8 cellular contexts compared by ENCODE assay signal in the genomic region with DNA sequence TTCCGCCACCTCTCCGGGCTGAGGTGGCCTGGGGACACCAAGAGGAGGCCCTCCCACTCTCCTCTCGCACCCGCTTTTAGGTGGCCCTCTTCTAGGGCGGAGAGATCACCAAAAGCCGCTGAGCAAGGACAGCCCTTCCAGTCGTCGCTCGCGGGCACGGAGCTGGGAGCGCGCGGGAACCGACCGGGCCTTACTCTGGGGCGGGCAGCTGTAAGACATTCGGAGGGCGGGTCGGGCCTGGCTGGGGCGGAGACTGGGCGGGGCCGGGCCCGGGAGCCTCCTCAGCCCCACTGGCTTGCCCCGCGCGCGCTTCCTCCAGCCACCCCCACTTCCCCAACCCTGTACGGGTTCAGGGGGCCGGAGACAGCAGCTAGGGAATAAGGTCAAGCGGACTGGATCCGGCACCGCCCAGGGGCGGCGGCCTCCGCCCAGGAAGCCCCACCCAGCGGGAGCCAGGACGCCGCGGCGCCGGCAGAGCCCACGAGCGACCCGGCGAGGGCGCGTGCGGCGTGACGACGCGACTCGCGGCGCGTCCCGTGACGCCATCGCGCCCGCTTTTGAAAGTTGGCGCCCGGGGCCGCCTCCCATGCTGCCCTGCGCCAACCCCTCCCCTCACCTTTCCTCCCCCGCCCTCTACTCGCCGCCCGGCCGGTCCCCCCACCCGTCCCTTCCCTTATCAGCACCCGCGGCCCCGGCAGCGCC. TPM values are rescaled to one million over a fixed set of nuclear protein-coding genes. Genes with fewer than 3 reads are reported as not detected.
DNase-seq lines count a peak whose midpoint lies in the region; ATAC-seq and TF ChIP-seq lines count a peak whose summit lies in the region.

No MANE protein-coding gene starts in this region.

- 1 to 7% methylated on average over 2 to 73 of the region's 76 CpGs for WGBS in endodermal cell (ENCODE audit: insufficient coverage in 1 of 2, insufficient read length in 1 of 2), 2 experiments

- no peaks in the 10 kb centered on the region for H3K27me3 ChIP-seq in Caco-2 (replicated peaks; ENCODE audit: control insufficient read depth, insufficient read depth, low read length)
- no peaks in the 10 kb centered on the region for H3K27me3 ChIP-seq in endodermal cell (ENCODE audit: control insufficient read depth, insufficient read depth, low read length, poor library complexity, severe bottlenecking)

- H3K4me1 ChIP-seq in Caco-2 (peaks cover 14% of the 10 kb centered on the region), endodermal cell (ENCODE audit: control insufficient read depth, insufficient read depth, low read length) (no peaks in the 10 kb centered on the region)

- H3K36me3 Mint-ChIP-seq in Caco-2 (ENCODE audit: insufficient read depth, unreplicated experiment), result peaks cover 10% of the 10 kb centered on the region
- H3K36me3 Mint-ChIP-seq in endodermal cell (ENCODE audit: low read depth), result peaks cover 5% of the 10 kb centered on the region
- H3K36me3 Mint-ChIP-seq in mesothelial cell of epicardium, result no peaks in the 10 kb centered on the region

- H3K9me3 Mint-ChIP-seq in Caco-2 (ENCODE audit: unreplicated experiment), result no peaks in the 10 kb centered on the region
- no peaks in the 10 kb centered on the region for H3K9me3 Mint-ChIP-seq in endodermal cell
- no peaks in the 10 kb centered on the region for H3K9me3 Mint-ChIP-seq in mesothelial cell of epicardium

- TF ChIP-seq CTCF in Caco-2 (IDR thresholded peaks at IDR 0.05; ENCODE audit: insufficient read depth in 1 of 2, low read depth in 1 of 2, low read length in 1 of 2, severe bottlenecking in 1 of 2, unreplicated experiment in 1 of 2), result no peak
- TF ChIP-seq CTCF in endodermal cell (conservative IDR thresholded peaks at IDR 0.05), result no peak
- TF ChIP-seq CTCF in mesothelial cell of epicardium (IDR thresholded peaks at IDR 0.05; ENCODE audit: unreplicated experiment), result no peak

- H3K4me3 Mint-ChIP-seq in Caco-2 (ENCODE audit: unreplicated experiment) (peak overlapping the region; percentile 95), endodermal cell (peak overlapping the region; percentile 80), mesothelial cell of epicardium (peak overlapping the region; percentile 79)

- H3K36me3 ChIP-seq in Caco-2 (ENCODE audit: control insufficient read depth, insufficient read depth, low read length) (no peaks in the 10 kb centered on the region; the same call in 1 of the 2 replicates), endodermal cell (ENCODE audit: control insufficient read depth, insufficient read depth, low read length) (no peaks in the 10 kb centered on the region)

- no TSS peak for BruUV-seq in Caco-2 (replicated peaks; lab: Mats Ljungman, UMichigan)

- intact Hi-C loops in Caco-2 (cut with micrococcal nuclease; ENCODE audit: unreplicated experiment), result loop anchor here (1.0 to 5.0 kb wide), 6 partner anchors 15 to 375 kb away; a partner anchor contains a TSS

- peak; percentile 76 for ATAC-seq in GM21367 (IDR thresholded peaks at IDR 0.05; ENCODE audit: unreplicated experiment)

- POLR2A ChIA-PET in Caco-2 (lab: Charles Lee), result interaction anchor here (0.6 to 3.7 kb wide), 12 partner anchors 15 to 1678 kb away, joined by 3 to 19 read pairs (median 4); a partner anchor contains a TSS

- H3K27ac Mint-ChIP-seq in Caco-2 (ENCODE audit: unreplicated experiment), result peak overlapping the region; percentile 93
- peak overlapping the region; percentile 94 for H3K27ac Mint-ChIP-seq in endodermal cell
- H3K27ac Mint-ChIP-seq in mesothelial cell of epicardium, result peak overlapping the region; percentile 92

- no peaks in the 10 kb centered on the region for H3K9me3 ChIP-seq in Caco-2
- H3K9me3 ChIP-seq in endodermal cell (ENCODE audit: control insufficient read depth, low read length), result no peaks in the 10 kb centered on the region

- peaks cover 23% of the 10 kb centered on the region for H3K4me1 Mint-ChIP-seq in Caco-2 (ENCODE audit: low read depth, unreplicated experiment)
- H3K4me1 Mint-ChIP-seq in endodermal cell, result peaks cover 18% of the 10 kb centered on the region
- H3K4me1 Mint-ChIP-seq in mesothelial cell of epicardium, result peaks cover 17% of the 10 kb centered on the region

- CTCF ChIA-PET in Caco-2 (lab: Charles Lee), result interaction anchor here (0.5 to 4.4 kb wide), 21 partner anchors 10 to 286 kb away, joined by 3 to 68 read pairs (median 4); a partner anchor contains a TSS

- peak overlapping the region; percentile 75 for H3K9ac ChIP-seq in endodermal cell (ENCODE audit: extremely low read depth, low read length, poor library complexity, severe bottlenecking)

- peak; percentile 99 for DNase-seq in Caco-2
- peak; percentile 97 for DNase-seq in HT-29 (ENCODE audit: low spot score)
- peak; percentile 99 for DNase-seq in NOMO-1 treated with dmso at 0.1 percent for 144 hours (lab: John Stamatoyannopoulos, UW; ENCODE audit: unreplicated experiment)
- peak; percentile 91 for DNase-seq in activated CD8-positive, alpha-beta memory T cell treated with anti-CD3 and anti-CD28 coated beads, Interleukin-2, amount 50 U/mL, for 1 hour (ENCODE audit: extremely low read depth)
- DNase-seq in endodermal cell, result peak; percentile 97
- peak; percentile 91 to 95 for DNase-seq in mesothelial cell of epicardium (ENCODE audit: low spot score in 2 of 2, unreplicated experiment in 2 of 2)
- DNase-seq in stimulated activated CD8-positive, alpha-beta memory T cell treated with anti-CD3 and anti-CD28 coated beads, Interleukin-15, amount 100 ng/mL, for 24 hours (ENCODE audit: low read depth), result peak; percentile 95

- H3K4me3 ChIP-seq in Caco-2 (ENCODE audit: low read depth, low read length) (peak overlapping the region; percentile 100), endodermal cell (ENCODE audit: low read length) (peak overlapping the region; percentile 91)

- H3K27ac ChIP-seq in endodermal cell (ENCODE audit: low read depth, low read length), result peak overlapping the region; percentile 100

- H3K27me3 Mint-ChIP-seq in Caco-2 (ENCODE audit: insufficient read depth, unreplicated experiment) (no peaks in the 10 kb centered on the region), endodermal cell (ENCODE audit: insufficient read depth) (no peaks in the 10 kb centered on the region), mesothelial cell of epicardium (ENCODE audit: low read depth) (no peaks in the 10 kb centered on the region)

RNA-seq across cellular contexts. Expression of a gene that starts 0.4 kb away (rescaled TPM):
- 60.8 and 67.8 TPM in 2 replicates for total RNA-seq in Caco-2 (2022)
- total RNA-seq in HT-29 (2014; rRNA removed; shearing (Covaris generic)), result 28.3 and 36.4 TPM in 2 replicates
- total RNA-seq in endodermal cell, result 10 to 100 TPM; 61.3 to 74.6 TPM
- 62.2 TPM for polyA plus RNA-seq in endodermal cell (2013, experiment 1 of 2)
- 62.9 TPM for polyA plus RNA-seq in endodermal cell (2013, experiment 2 of 2)
- 58.0 to 61.4 TPM (median 60.5 TPM) in 3 replicates for total RNA-seq in mesothelial cell of epicardium

RNA-seq across cellular contexts. Expression of a gene that starts 33.3 kb away (rescaled TPM):
- 87.9 and 90.4 TPM in 2 replicates for total RNA-seq in Caco-2 (2022)
- 22.8 and 23.8 TPM in 2 replicates for total RNA-seq in HT-29 (2014; rRNA removed; shearing (Covaris generic))
- total RNA-seq in endodermal cell, result 10 to 100 TPM; 39.9 to 54.1 TPM
- polyA plus RNA-seq in endodermal cell (2013, experiment 1 of 2), result 29.8 TPM
- 29.6 TPM for polyA plus RNA-seq in endodermal cell (2013, experiment 2 of 2)
- 55.9 to 69.2 TPM (median 58.9 TPM) in 3 replicates for total RNA-seq in mesothelial cell of epicardium

Comparison
In these comparisons a context has a peak if more than half of its experiments do, and no peak if none do; other contexts are left out.
1. Peak in every context shown above with its lines: DNase-seq, ATAC-seq, H3K4me3 ChIP-seq and H3K27ac ChIP-seq.